In the genomic region with DNA sequence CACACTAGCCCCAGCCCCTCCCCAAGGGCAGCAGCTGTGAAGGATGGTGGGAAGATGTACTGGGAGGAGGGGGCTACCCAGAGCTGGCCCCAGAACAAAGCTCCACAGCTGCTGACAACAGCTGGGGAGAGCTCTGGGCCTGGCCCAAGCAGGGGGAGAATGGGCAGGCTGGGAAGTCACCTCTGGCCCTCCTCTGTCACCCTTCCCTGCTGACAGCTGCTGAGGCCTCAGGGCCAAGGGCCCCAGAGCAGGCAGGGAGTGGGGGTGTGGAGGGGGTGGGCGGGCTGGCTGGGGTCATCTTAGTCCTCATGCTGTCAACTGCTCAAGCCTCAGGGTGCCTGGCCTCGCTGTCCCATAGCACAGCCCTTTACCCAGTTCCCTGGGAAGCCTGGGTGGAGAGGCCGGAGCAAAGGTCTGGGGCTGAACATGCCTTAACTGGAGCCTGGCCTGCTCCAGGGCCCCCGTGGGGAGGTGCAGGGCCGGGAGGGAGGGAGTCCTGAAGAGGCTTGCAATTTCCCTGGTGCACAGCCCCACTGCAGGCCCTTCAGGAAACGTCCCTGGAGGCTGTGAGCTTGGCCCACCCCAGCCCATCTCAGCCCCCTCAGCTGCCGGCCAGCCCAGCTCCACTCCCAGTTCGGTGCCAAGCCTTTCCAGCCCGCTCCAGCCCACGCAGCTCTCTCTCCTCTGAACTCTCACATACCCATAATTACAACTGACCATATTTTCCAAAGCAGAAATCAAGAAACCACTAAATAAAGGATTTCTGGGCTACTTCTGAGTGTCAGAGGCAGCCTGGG, we compare ENCODE assay signal across 11 cellular contexts. TPM values are rescaled to one million over a fixed set of nuclear protein-coding genes. Genes with fewer than 3 reads are reported as not detected.
DNase-seq lines count a peak whose midpoint lies in the region; ATAC-seq and TF ChIP-seq lines count a peak whose summit lies in the region.
"Had no signal": no experiment of that assay in that cellular context is flagged by ENCODE, and none has a peak within 500 bp of the region (broad histone marks: within the 10 kb centered on the region; RNA-seq: fewer than 3 reads in every experiment).

No MANE protein-coding gene starts in this region.

- no peaks in the 10 kb centered on the region for H3K27me3 ChIP-seq in uterus

- no peaks in the 10 kb centered on the region for H3K36me3 Mint-ChIP-seq in activated naive CD8-positive, alpha-beta T cell treated with anti-CD3 and anti-CD28 coated beads, Interleukin-2, amount 50 U/mL, for 24 hours (ENCODE audit: low read depth)
- no peaks in the 10 kb centered on the region for H3K36me3 Mint-ChIP-seq in activated naive CD8-positive, alpha-beta T cell treated with anti-CD3 and anti-CD28 coated beads for 36 hours
- H3K36me3 Mint-ChIP-seq in nephron progenitor cell (ENCODE audit: low read depth): peaks cover 5% of the 10 kb centered on the region

- no peaks in the 10 kb centered on the region for H3K9me3 ChIP-seq in uterus

- TF ChIP-seq POLR2A in uterus (IDR thresholded peaks at IDR 0.05): peak in 1 of 2 donors; percentile 20

- no peak overlapping the region for H3K4me3 ChIP-seq in uterus

- no peaks in the 10 kb centered on the region for H3K9me3 Mint-ChIP-seq in activated naive CD8-positive, alpha-beta T cell treated with anti-CD3 and anti-CD28 coated beads, Interleukin-2, amount 50 U/mL, for 24 hours
- H3K9me3 Mint-ChIP-seq in activated naive CD8-positive, alpha-beta T cell treated with anti-CD3 and anti-CD28 coated beads for 36 hours: no peaks in the 10 kb centered on the region
- no peaks in the 10 kb centered on the region for H3K9me3 Mint-ChIP-seq in nephron progenitor cell

- H3K4me1 ChIP-seq in uterus: peaks cover 27 to 75% of the 10 kb centered on the region in 2 donors

- H3K36me3 ChIP-seq in uterus: no peaks in the 10 kb centered on the region

- no peak overlapping the region for H3K4me3 Mint-ChIP-seq in activated naive CD8-positive, alpha-beta T cell treated with anti-CD3 and anti-CD28 coated beads, Interleukin-2, amount 50 U/mL, for 24 hours
- H3K4me3 Mint-ChIP-seq in activated naive CD8-positive, alpha-beta T cell treated with anti-CD3 and anti-CD28 coated beads for 36 hours: no peak overlapping the region
- H3K4me3 Mint-ChIP-seq in nephron progenitor cell: peak overlapping the region; percentile 31

- H3K27me3 Mint-ChIP-seq in activated naive CD8-positive, alpha-beta T cell treated with anti-CD3 and anti-CD28 coated beads, Interleukin-2, amount 50 U/mL, for 24 hours: no peaks in the 10 kb centered on the region
- no peaks in the 10 kb centered on the region for H3K27me3 Mint-ChIP-seq in activated naive CD8-positive, alpha-beta T cell treated with anti-CD3 and anti-CD28 coated beads for 36 hours
- H3K27me3 Mint-ChIP-seq in nephron progenitor cell (ENCODE audit: low read depth, poor library complexity): no peaks in the 10 kb centered on the region

- H3K4me1 Mint-ChIP-seq in activated naive CD8-positive, alpha-beta T cell treated with anti-CD3 and anti-CD28 coated beads, Interleukin-2, amount 50 U/mL, for 24 hours: peaks cover 32% of the 10 kb centered on the region
- H3K4me1 Mint-ChIP-seq in activated naive CD8-positive, alpha-beta T cell treated with anti-CD3 and anti-CD28 coated beads for 36 hours: peaks cover 28% of the 10 kb centered on the region
- H3K4me1 Mint-ChIP-seq in nephron progenitor cell: peaks cover 80% of the 10 kb centered on the region

- H3K27ac ChIP-seq in uterus: peak overlapping the region; percentile 93

- intact Hi-C loops in Right ventricle myocardium inferior (cut with DNase I) (loop anchor here (2.0 kb wide), 2 partner anchors 13 to 45 kb away; no protein-coding TSS in a partner anchor), uterus (cut with DNase I; ENCODE audit: low total_unique reads) (no loop called here)

- TF ChIP-seq CTCF in nephron progenitor cell (IDR thresholded peaks at IDR 0.05) (no peak), uterus (IDR thresholded peaks at IDR 0.05) (no peak)

- no peak for ATAC-seq in activated naive CD8-positive, alpha-beta T cell treated with anti-CD3 and anti-CD28 coated beads, Interleukin-2, amount 50 U/mL, for 24 hours
- ATAC-seq in Right ventricle myocardium inferior (peak; percentile 71), HG03159 (IDR thresholded peaks at IDR 0.05; ENCODE audit: unreplicated experiment) (no peak)
- ATAC-seq: PC-3 had no signal

- no peak for DNase-seq in activated naive CD8-positive, alpha-beta T cell treated with anti-CD3 and anti-CD28 coated beads, Interleukin-2, amount 50 U/mL, for 24 hours
- DNase-seq in activated naive CD8-positive, alpha-beta T cell treated with anti-CD3 and anti-CD28 coated beads for 36 hours: no peak
- DNase-seq in Right ventricle myocardium inferior (ENCODE audit: missing footprints) (peak; percentile 86), nephron progenitor cell (no peak), uterus (peak; percentile 80 to 83), Ammon's horn (ENCODE audit: low spot score) (no peak)
- no peak for DNase-seq in stimulated activated CD8-positive, alpha-beta memory T cell treated with anti-CD3 and anti-CD28 coated beads, Interleukin-4, amount 100 ng/mL, for 48 hours
- DNase-seq: activated CD4-positive, alpha-beta T cell treated with anti-CD3 and anti-CD28 coated beads, Interleukin-2, amount 50 U/mL, for 4 hours; cerebellar nuclear complex; PC-3 had no signal

- peak overlapping the region; percentile 23 for H3K27ac Mint-ChIP-seq in activated naive CD8-positive, alpha-beta T cell treated with anti-CD3 and anti-CD28 coated beads, Interleukin-2, amount 50 U/mL, for 24 hours
- no peak overlapping the region for H3K27ac Mint-ChIP-seq in activated naive CD8-positive, alpha-beta T cell treated with anti-CD3 and anti-CD28 coated beads for 36 hours
- H3K27ac Mint-ChIP-seq in nephron progenitor cell: peak overlapping the region; percentile 91

RNA-seq across cellular contexts. Expression of a gene that starts 25.7 kb away (rescaled TPM):
- total RNA-seq in activated naive CD8-positive, alpha-beta T cell treated with anti-CD3 and anti-CD28 coated beads for 36 hours: 10 to 100 TPM; 11.0 to 11.6 TPM
- total RNA-seq in Right ventricle myocardium inferior (269 TPM), uterus (100 to 1,000 TPM in 3 of 4 donors, 10 to 100 TPM in 1; 96.8 to 677 (median 290) TPM)

Comparison
In these comparisons a context has a peak if more than half of its experiments do, and no peak if none do; other contexts are left out.
1. DNase-seq: peak in Right ventricle myocardium inferior (single experiment) and uterus (2 of 2); none in activated naive CD8-positive, alpha-beta T cell treated with anti-CD3 and anti-CD28 coated beads, Interleukin-2, amount 50 U/mL, for 24 hours (single experiment), activated naive CD8-positive, alpha-beta T cell treated with anti-CD3 and anti-CD28 coated beads for 36 hours (single experiment), nephron progenitor cell (single experiment), stimulated activated CD8-positive, alpha-beta memory T cell treated with anti-CD3 and anti-CD28 coated beads, Interleukin-4, amount 100 ng/mL, for 48 hours (single experiment) and Ammon's horn (single experiment).
2. RNA of a gene that starts 25.7 kb away (total RNA-seq): 96.8 to 677 TPM in uterus and 269 TPM in Right ventricle myocardium inferior (single experiment); 11.0 to 11.6 TPM in activated naive CD8-positive, alpha-beta T cell treated with anti-CD3 and anti-CD28 coated beads for 36 hours; every median in the first group is over 4 times any median in the second.